ENCODE assay signal across 8 cellular contexts in the genomic region with DNA sequence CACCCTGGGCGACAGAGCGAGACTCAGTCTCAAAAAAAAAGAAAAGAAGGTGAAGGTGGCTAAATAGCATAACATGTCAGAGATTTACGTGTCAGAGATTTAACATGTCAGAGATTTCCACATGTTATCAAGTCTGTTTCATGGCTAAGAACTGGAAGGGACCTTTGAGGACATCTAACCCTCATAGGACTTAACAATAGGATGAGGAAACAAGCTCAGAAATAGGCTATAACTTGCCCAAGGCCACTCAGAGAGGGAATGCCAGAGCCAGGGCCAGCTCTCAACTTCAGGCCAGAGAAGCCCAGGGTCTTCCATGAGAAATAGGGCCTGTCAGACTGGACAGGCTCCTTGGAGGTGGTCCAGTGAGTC. TPM values are rescaled to one million over a fixed set of nuclear protein-coding genes. Genes with fewer than 3 reads are reported as not detected.
DNase-seq lines count a peak whose midpoint lies in the region; ATAC-seq and TF ChIP-seq lines count a peak whose summit lies in the region.

No MANE protein-coding gene starts in this region.

- TF ChIP-seq CTCF in PC-3 (conservative IDR thresholded peaks at IDR 0.05; ENCODE audit: low read depth, low read length) (no peak), fibroblast of lung (conservative IDR thresholded peaks at IDR 0.05 in 1 of 2, IDR thresholded peaks at IDR 0.05 in 1 of 2; ENCODE audit: low read depth in 1 of 2, low read length in 2 of 2) (no peak)

- POLR2A ChIA-PET in PC-3 (lab: Charles Lee; ENCODE audit: unreplicated experiment): interaction anchor here (0.6 kb wide), 1 partner anchor 29 kb away, joined by 3 read pairs; no protein-coding TSS in a partner anchor

- peak; percentile 62 for DNase-seq in DMS53 (lab: John Stamatoyannopoulos, UW)
- no peak for DNase-seq in DMS53 treated with DMSO at 0.1 percent for 48 hours (lab: John Stamatoyannopoulos, UW; ENCODE audit: unreplicated experiment)
- no peak for DNase-seq in PC-3
- peak in 1 of 2 donors; percentile 3 for DNase-seq in fibroblast of lung (ENCODE audit: low read depth in 2 of 2)
- DNase-seq in pons (ENCODE audit: low spot score): peak; percentile 42
- DNase-seq in middle frontal gyrus (ENCODE audit: extremely low spot score, low spot score): no peak
- DNase-seq in H4 (ENCODE audit: low spot score): no peak
- no peak for DNase-seq in islet precursor cell

- 0 out of 2 replicates have a peak overlapping the region, but pooled peaks have one; percentile 8 for H3K27ac ChIP-seq in PC-3 (ENCODE audit: low read length)
- H3K27ac ChIP-seq in fibroblast of lung (ENCODE audit: insufficient read depth, low read length): peak overlapping the region; percentile 51

- H3K36me3 ChIP-seq in PC-3 (ENCODE audit: low read depth, low read length) (no peaks in the 10 kb centered on the region), fibroblast of lung (ENCODE audit: control insufficient read depth, insufficient read depth, low read length) (no peaks in the 10 kb centered on the region)

- H3K9ac ChIP-seq in PC-3 (ENCODE audit: low read length) (peak overlapping the region; percentile 56), fibroblast of lung (ENCODE audit: insufficient read depth, low read length) (peak overlapping the region; percentile 27)

- peak overlapping the region; percentile 74 for H3K4me3 ChIP-seq in PC-3 (ENCODE audit: low read length)
- H3K4me3 ChIP-seq in fibroblast of lung (replicated peaks in 1 of 4; ENCODE audit: control extremely low read depth in 1 of 4, insufficient read depth in 1 of 4, low read depth in 3 of 4, low read length in 4 of 4): peak overlapping the region; percentile 11 to 65 (median 34)

- H3K4me1 ChIP-seq in PC-3 (ENCODE audit: insufficient read depth, low read length): peaks cover 10% of the 10 kb centered on the region
- peaks cover 6% of the 10 kb centered on the region for H3K4me1 ChIP-seq in fibroblast of lung (ENCODE audit: control insufficient read depth, extremely low read depth, insufficient read depth, low read length)

- BruUV-seq in PC-3 (replicated peaks; lab: Mats Ljungman, UMichigan): TSS peak; percentile 97

- no peak for ATAC-seq in PC-3

- H3K9me2 ChIP-seq in PC-3 (replicated peaks; ENCODE audit: low read length): no peaks in the 10 kb centered on the region

- no peaks in the 10 kb centered on the region for H3K27me3 ChIP-seq in PC-3 (ENCODE audit: low read length)
- H3K27me3 ChIP-seq in fibroblast of lung (ENCODE audit: control insufficient read depth, insufficient read depth, low read length): no peaks in the 10 kb centered on the region

- H3K9me3 ChIP-seq in PC-3 (ENCODE audit: low read length) (no peaks in the 10 kb centered on the region), fibroblast of lung (ENCODE audit: control insufficient read depth, insufficient read depth, low read depth, low read length) (no peaks in the 10 kb centered on the region)

- no peaks in the 10 kb centered on the region for H3F3A ChIP-seq in PC-3 (ENCODE audit: low read length, unreplicated experiment)

- intact Hi-C loops in PC-3 (cut with micrococcal nuclease): loop anchor here (2.0 kb wide), 1 partner anchor 73 kb away; a partner anchor contains a TSS

- H4K20me1 ChIP-seq in PC-3 (ENCODE audit: low read length): no peaks in the 10 kb centered on the region
- H4K20me1 ChIP-seq in fibroblast of lung (ENCODE audit: control insufficient read depth, extremely low read depth, insufficient read depth, low read length): no peaks in the 10 kb centered on the region

- peak overlapping the region; percentile 99 for H2AFZ ChIP-seq in PC-3 (ENCODE audit: low read length)
- peak overlapping the region; percentile 86 for H2AFZ ChIP-seq in fibroblast of lung (ENCODE audit: low read length)

- CTCF ChIA-PET in PC-3 (lab: Charles Lee): interaction anchor here (0.7 to 1.6 kb wide), 2 partner anchors 20 to 31 kb away, joined by 3 to 7 read pairs; no protein-coding TSS in a partner anchor

- H3K4me2 ChIP-seq in PC-3 (ENCODE audit: low read length) (peak overlapping the region; percentile 92), fibroblast of lung (ENCODE audit: extremely low read depth, insufficient read depth, low read length) (peak overlapping the region; percentile 68)

- no peaks in the 10 kb centered on the region for H3K79me2 ChIP-seq in PC-3 (ENCODE audit: low read length)
- no peaks in the 10 kb centered on the region for H3K79me2 ChIP-seq in fibroblast of lung (ENCODE audit: control insufficient read depth, insufficient read depth, low read length)

RNA-seq across cellular contexts. Expression of a gene that starts 26.8 kb away (rescaled TPM):
- total RNA-seq in PC-3 (2014; rRNA removed): 7.8 and 8.4 TPM in 2 replicates
- total RNA-seq in fibroblast of lung: 6.4 and 7.3 TPM in 2 replicates
- polyA plus RNA-seq in fibroblast of lung: 5.8 and 6.2 TPM in 2 replicates
- polyA plus RNA-seq in fibroblast of lung (2012): 13.5 and 14.3 TPM in 2 replicates
- polyA minus RNA-seq in fibroblast of lung (ENCODE audit: low replicate concordance): 12.2 and 15.9 TPM in 2 replicates
- total RNA-seq in H4 (2014; rRNA removed; shearing (Covaris generic)): 10.7 and 13.9 TPM in 2 replicates

RNA-seq across cellular contexts. Expression of a gene that starts 51.7 kb away (rescaled TPM):
- total RNA-seq in PC-3 (2014; rRNA removed): 64.1 and 80.2 TPM in 2 replicates
- total RNA-seq in fibroblast of lung: 56.8 TPM in 2 replicates
- 42.0 and 68.2 TPM in 2 replicates for polyA plus RNA-seq in fibroblast of lung
- polyA plus RNA-seq in fibroblast of lung (2012): 49.9 and 73.9 TPM in 2 replicates
- polyA minus RNA-seq in fibroblast of lung (ENCODE audit: low replicate concordance): 107 and 130 TPM in 2 replicates
- 57.9 and 79.2 TPM in 2 replicates for total RNA-seq in H4 (2014; rRNA removed; shearing (Covaris generic))

RNA-seq across cellular contexts. Expression of a gene that starts 51.9 kb away (rescaled TPM):
- total RNA-seq in PC-3 (2014; rRNA removed): 8.6 and 9.6 TPM in 2 replicates
- 0.77 and 1.3 TPM in 2 replicates for total RNA-seq in fibroblast of lung
- polyA plus RNA-seq in fibroblast of lung: 1.5 and 2.0 TPM in 2 replicates
- polyA plus RNA-seq in fibroblast of lung (2012): 2.4 and 3.7 TPM in 2 replicates
- polyA minus RNA-seq in fibroblast of lung (ENCODE audit: low replicate concordance): 0.39 and 4.0 TPM in 2 replicates
- total RNA-seq in H4 (2014; rRNA removed; shearing (Covaris generic)): 1.9 and 11.0 TPM in 2 replicates

Comparison
In these comparisons a context has a peak if more than half of its experiments do, and no peak if none do; other contexts are left out.
1. DNase-seq: peak in DMS53 (single experiment) and pons (single experiment); none in DMS53 treated with DMSO at 0.1 percent for 48 hours (single experiment), PC-3 (single experiment), middle frontal gyrus (single experiment), H4 (single experiment) and islet precursor cell (single experiment).